Comparison of ENCODE assay signal across 27 cellular contexts in genomic region chr10:128694532-128694931, GRCh38.
"Had no signal": no experiment of that assay in that cellular context is flagged by ENCODE, and none has a peak within 500 bp of the region (broad histone marks: within the 10 kb centered on the region; RNA-seq: fewer than 3 reads in every experiment).

No MANE protein-coding gene starts in this region.

- ATAC-seq: esophagus mucosa; foreskin keratinocyte; gastroesophageal sphincter; heart left ventricle; left lobe of liver; mucosa of descending colon; natural killer cell treated with Interleukin-12 subunit alpha and Interleukin-12 subunit beta and Interleukin-15 and Interleukin-18, amount 100 ng/mL, for 72 hours; right lobe of liver; stimulated activated naive B cell treated with anti-CD40 and anti-IgM and Interleukin-4, amounts not matched to agents 10 μg/mL and 1 μg/mL and 100 μg/mL, for 72 hours; stimulated activated naive CD8-positive, alpha-beta T cell treated with anti-CD3 and anti-CD28 coated beads, Interleukin-15, amount 100 ng/mL, for 72 hours; upper lobe of right lung had no signal

- H3K79me2 ChIP-seq: hepatocyte had no signal

- H3K27ac ChIP-seq: epithelial cell of prostate, foreskin keratinocyte, gastroesophageal sphincter, heart left ventricle, hepatocyte, prostate gland, right lobe of liver, suprapubic skin, transverse colon, upper lobe of right lung, uterus had no signal

- H3K36me3 ChIP-seq: gastroesophageal sphincter, heart left ventricle, prostate gland, right lobe of liver, suprapubic skin, transverse colon, upper lobe of right lung, uterus had no signal

- DNase-seq: cortex of kidney; effector CD4-positive, alpha-beta T cell; foreskin keratinocyte; heart left ventricle; kidney; mesenchymal stem cell; mucosa of descending colon; naive B cell; nucleus accumbens; right lobe of liver; small intestine; stimulated activated CD4-positive, alpha-beta T cell treated with anti-CD3 and anti-CD28 coated beads, Interleukin-15, amount 100 ng/mL, for 24 hours; stimulated activated CD4-positive, alpha-beta T cell treated with anti-CD3 and anti-CD28 coated beads, Interleukin-2, amount 100 ng/mL, for 48 hours; stimulated activated naive B cell treated with anti-CD40 and anti-IgM and Interleukin-4, amounts not matched to agents 10 μg/mL and 1 μg/mL and 100 μg/mL, for 72 hours; stimulated activated naive CD8-positive, alpha-beta T cell treated with anti-CD3 and anti-CD28 coated beads, Interleukin-15, amount 100 ng/mL, for 72 hours; transverse colon; upper lobe of right lung; uterus had no signal

- H3K27me3 ChIP-seq: foreskin keratinocyte, right lobe of liver, transverse colon, uterus had no signal

- H3K4me2 ChIP-seq: hepatocyte had no signal

- H3K4me3 ChIP-seq: gastroesophageal sphincter, heart left ventricle, hepatocyte, mucosa of descending colon, prostate gland, right lobe of liver, suprapubic skin, transverse colon, upper lobe of right lung, uterus had no signal

- H3K27ac Mint-ChIP-seq: mesothelial cell of epicardium; naive B cell; natural killer cell treated with Interleukin-12 subunit alpha and Interleukin-12 subunit beta and Interleukin-15 and Interleukin-18, amount 100 ng/mL, for 72 hours; stimulated activated naive B cell treated with anti-CD40 and anti-IgM and Interleukin-4, amounts not matched to agents 10 μg/mL and 1 μg/mL and 100 μg/mL, for 72 hours; stimulated activated naive CD8-positive, alpha-beta T cell treated with anti-CD3 and anti-CD28 coated beads, Interleukin-15, amount 100 ng/mL, for 72 hours had no signal

- FAIRE-seq: kidney, small intestine had no signal

- H3K9me3 ChIP-seq: gastroesophageal sphincter, heart left ventricle, mucosa of descending colon, prostate gland, right lobe of liver, suprapubic skin, transverse colon, upper lobe of right lung, uterus had no signal

- H3K4me1 Mint-ChIP-seq: mesothelial cell of epicardium; stimulated activated naive B cell treated with anti-CD40 and anti-IgM and Interleukin-4, amounts not matched to agents 10 μg/mL and 1 μg/mL and 100 μg/mL, for 72 hours; stimulated activated naive CD8-positive, alpha-beta T cell treated with anti-CD3 and anti-CD28 coated beads, Interleukin-15, amount 100 ng/mL, for 72 hours had no signal

- H2AFZ ChIP-seq: hepatocyte had no signal

- H3K4me1 ChIP-seq: foreskin keratinocyte, gastroesophageal sphincter, heart left ventricle, prostate gland, right lobe of liver, suprapubic skin, transverse colon, upper lobe of right lung, uterus had no signal

- H3K9me3 Mint-ChIP-seq: mesothelial cell of epicardium; natural killer cell treated with Interleukin-12 subunit alpha and Interleukin-12 subunit beta and Interleukin-15 and Interleukin-18, amount 100 ng/mL, for 72 hours; stimulated activated naive B cell treated with anti-CD40 and anti-IgM and Interleukin-4, amounts not matched to agents 10 μg/mL and 1 μg/mL and 100 μg/mL, for 72 hours; stimulated activated naive CD8-positive, alpha-beta T cell treated with anti-CD3 and anti-CD28 coated beads, Interleukin-15, amount 100 ng/mL, for 72 hours had no signal

- H3K36me3 Mint-ChIP-seq: mesothelial cell of epicardium; naive B cell; natural killer cell treated with Interleukin-12 subunit alpha and Interleukin-12 subunit beta and Interleukin-15 and Interleukin-18, amount 100 ng/mL, for 72 hours; stimulated activated naive B cell treated with anti-CD40 and anti-IgM and Interleukin-4, amounts not matched to agents 10 μg/mL and 1 μg/mL and 100 μg/mL, for 72 hours had no signal

- H3K27me3 Mint-ChIP-seq: stimulated activated naive B cell treated with anti-CD40 and anti-IgM and Interleukin-4, amounts not matched to agents 10 μg/mL and 1 μg/mL and 100 μg/mL, for 72 hours had no signal

- H3K4me3 Mint-ChIP-seq: mesothelial cell of epicardium; natural killer cell treated with Interleukin-12 subunit alpha and Interleukin-12 subunit beta and Interleukin-15 and Interleukin-18, amount 100 ng/mL, for 72 hours; stimulated activated naive B cell treated with anti-CD40 and anti-IgM and Interleukin-4, amounts not matched to agents 10 μg/mL and 1 μg/mL and 100 μg/mL, for 72 hours; stimulated activated naive CD8-positive, alpha-beta T cell treated with anti-CD3 and anti-CD28 coated beads, Interleukin-15, amount 100 ng/mL, for 72 hours had no signal
